ENCODE assay signal across 28 cellular contexts in the genomic region with DNA sequence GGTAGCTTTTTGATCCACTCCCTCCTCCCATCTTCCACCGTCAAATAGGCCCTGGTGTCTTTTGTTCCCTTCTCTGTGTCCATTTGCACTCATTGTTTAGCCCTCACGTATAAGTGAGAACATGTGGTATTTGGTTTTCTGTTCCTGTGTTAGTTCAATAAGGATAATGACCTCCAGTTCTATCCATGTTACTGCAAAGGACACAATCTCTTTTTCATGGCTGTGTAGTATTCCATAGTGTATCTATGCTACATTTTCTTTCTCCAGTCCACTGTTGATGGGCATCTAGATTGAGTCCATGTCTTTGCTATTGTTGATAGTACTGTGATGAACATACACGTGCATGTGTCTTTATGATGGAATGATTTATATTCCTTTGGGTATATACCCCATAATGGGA.
"Had no signal": no experiment of that assay in that cellular context is flagged by ENCODE, and none has a peak within 500 bp of the region (broad histone marks: within the 10 kb centered on the region; RNA-seq: fewer than 3 reads in every experiment).

No MANE protein-coding gene starts in this region.

- H3K36me3 ChIP-seq: ovary, sigmoid colon, stomach, thoracic aorta, thyroid gland, tibial nerve, upper lobe of left lung, vagina had no signal

- H3K9me3 ChIP-seq: ovary, thoracic aorta, thyroid gland, vagina had no signal

- ATAC-seq: naive thymus-derived CD4-positive, alpha-beta T cell; natural killer cell; psoas muscle; right cardiac atrium; stimulated activated effector memory CD8-positive, alpha-beta T cell treated with anti-CD3 and anti-CD28 coated beads, Interleukin-12 subunit alpha, Interleukin-12 subunit beta, amount 100 ng/mL, for 72 hours; stimulated activated naive B cell treated with anti-CD40 and anti-IgM and Interleukin-4, amounts not matched to agents 10 μg/mL and 1 μg/mL and 100 μg/mL, for 72 hours had no signal

- H3K27me3 ChIP-seq: ovary, sigmoid colon, thyroid gland, tibial nerve, upper lobe of left lung, vagina had no signal

- H3K4me1 Mint-ChIP-seq: naive thymus-derived CD4-positive, alpha-beta T cell; natural killer cell; nephron; neural crest cell; stimulated activated effector memory CD8-positive, alpha-beta T cell treated with anti-CD3 and anti-CD28 coated beads, Interleukin-12 subunit alpha, Interleukin-12 subunit beta, amount 100 ng/mL, for 72 hours; stimulated activated naive B cell treated with anti-CD40 and anti-IgM and Interleukin-4, amounts not matched to agents 10 μg/mL and 1 μg/mL and 100 μg/mL, for 72 hours had no signal

- H3K4me3 Mint-ChIP-seq: natural killer cell; nephron; neural crest cell; stimulated activated effector memory CD8-positive, alpha-beta T cell treated with anti-CD3 and anti-CD28 coated beads, Interleukin-12 subunit alpha, Interleukin-12 subunit beta, amount 100 ng/mL, for 72 hours; stimulated activated naive B cell treated with anti-CD40 and anti-IgM and Interleukin-4, amounts not matched to agents 10 μg/mL and 1 μg/mL and 100 μg/mL, for 72 hours; stimulated activated naive CD8-positive, alpha-beta T cell treated with anti-CD3 and anti-CD28 coated beads, Interleukin-15, Interleukin-2, amounts not matched to agents 100 ng/mL and 50 ng/mL, for 24 hours had no signal

- H3K27ac ChIP-seq: parathyroid adenoma, psoas muscle, sigmoid colon, stomach, thoracic aorta, thyroid gland, tibial nerve, upper lobe of left lung, vagina had no signal

- H3K4me1 ChIP-seq: parathyroid adenoma, psoas muscle, sigmoid colon, stomach, thyroid gland, tibial nerve, upper lobe of left lung, vagina had no signal

- DNase-seq: naive thymus-derived CD4-positive, alpha-beta T cell; natural killer cell; occipital lobe; psoas muscle; right cardiac atrium; sigmoid colon; small intestine; stimulated activated CD4-positive, alpha-beta T cell treated with anti-CD3 and anti-CD28 coated beads, Interleukin-15, amount 100 ng/mL, for 24 hours; stimulated activated CD4-positive, alpha-beta T cell treated with anti-CD3 and anti-CD28 coated beads, Interleukin-2, amount 100 ng/mL, for 24 hours; stimulated activated CD4-positive, alpha-beta T cell treated with anti-CD3 and anti-CD28 coated beads, Interleukin-2, amount 100 ng/mL, for 48 hours; stimulated activated CD4-positive, alpha-beta T cell treated with anti-CD3 and anti-CD28 coated beads, Interleukin-4, amount 100 ng/mL, for 24 hours; stimulated activated naive B cell treated with anti-CD40 and anti-IgM and Interleukin-4, amounts not matched to agents 10 μg/mL and 1 μg/mL and 100 μg/mL, for 72 hours; stimulated activated naive CD4-positive, alpha-beta T cell treated with Interleukin-2 at 50 U/mL for 16 hours; stomach; thyroid gland; trophoblast cell; upper lobe of left lung had no signal

- FAIRE-seq: small intestine, urothelium cell line had no signal

- H3K4me3 ChIP-seq: ovary, psoas muscle, sigmoid colon, stomach, thoracic aorta, thyroid gland, tibial nerve, upper lobe of left lung, vagina had no signal

- H3K27me3 Mint-ChIP-seq: progenitor cell of endocrine pancreas; stimulated activated naive B cell treated with anti-CD40 and anti-IgM and Interleukin-4, amounts not matched to agents 10 μg/mL and 1 μg/mL and 100 μg/mL, for 72 hours; stimulated activated naive CD8-positive, alpha-beta T cell treated with anti-CD3 and anti-CD28 coated beads, Interleukin-15, Interleukin-2, amounts not matched to agents 100 ng/mL and 50 ng/mL, for 24 hours had no signal

- H3K9ac ChIP-seq: parathyroid adenoma had no signal

- H3K79me2 ChIP-seq: parathyroid adenoma had no signal

- H3K27ac Mint-ChIP-seq: naive thymus-derived CD4-positive, alpha-beta T cell; natural killer cell; nephron; progenitor cell of endocrine pancreas; stimulated activated effector memory CD8-positive, alpha-beta T cell treated with anti-CD3 and anti-CD28 coated beads, Interleukin-12 subunit alpha, Interleukin-12 subunit beta, amount 100 ng/mL, for 72 hours; stimulated activated naive B cell treated with anti-CD40 and anti-IgM and Interleukin-4, amounts not matched to agents 10 μg/mL and 1 μg/mL and 100 μg/mL, for 72 hours; stimulated activated naive CD8-positive, alpha-beta T cell treated with anti-CD3 and anti-CD28 coated beads, Interleukin-15, Interleukin-2, amounts not matched to agents 100 ng/mL and 50 ng/mL, for 24 hours had no signal

- H3K36me3 Mint-ChIP-seq: stimulated activated effector memory CD8-positive, alpha-beta T cell treated with anti-CD3 and anti-CD28 coated beads, Interleukin-12 subunit alpha, Interleukin-12 subunit beta, amount 100 ng/mL, for 72 hours; stimulated activated naive B cell treated with anti-CD40 and anti-IgM and Interleukin-4, amounts not matched to agents 10 μg/mL and 1 μg/mL and 100 μg/mL, for 72 hours had no signal

- H2AFZ ChIP-seq: parathyroid adenoma had no signal
